ENCODE assay signal across 23 cellular contexts in genomic region chr1:178434899-178435298, GRCh38.
"Had no signal": no experiment of that assay in that cellular context is flagged by ENCODE, and none has a peak within 500 bp of the region (broad histone marks: within the 10 kb centered on the region; RNA-seq: fewer than 3 reads in every experiment).

No MANE protein-coding gene starts in this region.

- H3K36me3 ChIP-seq: ovary, thoracic aorta had no signal

- H3K9me3 ChIP-seq: mucosa of descending colon, ovary, thoracic aorta had no signal

- H3K4me1 Mint-ChIP-seq: activated CD4-positive, alpha-beta T cell treated with anti-CD3 and anti-CD28 coated beads, Interleukin-2, amount 10 ng/mL, durations not matched to agents 24 days and 14 days; activated naive CD8-positive, alpha-beta T cell treated with anti-CD3 and anti-CD28 coated beads, Interleukin-2, amount 10 ng/mL, durations not matched to agents 7 days and 5 days; activated T-helper 17 cell treated with anti-CD3 and anti-CD28 coated beads, Interleukin-2, amount 50 U/mL, for 72 hours; naive B cell; stimulated activated memory B cell treated with anti-CD40 and anti-IgM and Interleukin-4, amounts not matched to agents 10 μg/mL and 1 μg/mL and 100 μg/mL, for 72 hours had no signal

- H3K4me3 ChIP-seq: coronary artery, mucosa of descending colon, ovary, thoracic aorta had no signal

- ATAC-seq: activated CD8-positive, alpha-beta T cell treated with anti-CD3 and anti-CD28 coated beads for 36 hours; activated T-helper 17 cell treated with anti-CD3 and anti-CD28 coated beads, Interleukin-2, amount 50 U/mL, for 72 hours; mucosa of descending colon; sciatic nerve; stimulated activated memory B cell treated with anti-CD40 and anti-IgM and Interleukin-4, amounts not matched to agents 10 μg/mL and 1 μg/mL and 100 μg/mL, for 72 hours had no signal

- H3K27me3 Mint-ChIP-seq: activated CD4-positive, alpha-beta T cell treated with anti-CD3 and anti-CD28 coated beads, Interleukin-2, amount 10 ng/mL, durations not matched to agents 24 days and 14 days; activated naive CD8-positive, alpha-beta T cell treated with anti-CD3 and anti-CD28 coated beads, Interleukin-2, amount 10 ng/mL, durations not matched to agents 7 days and 5 days; activated T-helper 17 cell treated with anti-CD3 and anti-CD28 coated beads, Interleukin-2, amount 50 U/mL, for 72 hours; brain; naive B cell; stimulated activated memory B cell treated with anti-CD40 and anti-IgM and Interleukin-4, amounts not matched to agents 10 μg/mL and 1 μg/mL and 100 μg/mL, for 72 hours had no signal

- H3K27ac ChIP-seq: coronary artery, ovary, thoracic aorta had no signal

- H3K27me3 ChIP-seq: ovary had no signal

- DNase-seq: activated CD4-positive, alpha-beta T cell treated with anti-CD3 and anti-CD28 coated beads, Interleukin-2, amount 10 ng/mL, durations not matched to agents 24 days and 14 days; activated CD8-positive, alpha-beta T cell treated with anti-CD3 and anti-CD28 coated beads for 36 hours; activated naive CD4-positive, alpha-beta T cell treated with Interleukin-2 at 50 U/mL for 16 hours; activated naive CD8-positive, alpha-beta T cell treated with anti-CD3 and anti-CD28 coated beads, Interleukin-2, amount 10 ng/mL, durations not matched to agents 7 days and 5 days; activated T-cell treated with anti-CD3 and anti-CD28 coated beads, Interleukin-2, amount 50 U/mL, for 1 hour; amygdala; central memory CD4-positive, alpha-beta T cell; foreskin melanocyte; glutamatergic neuron; hypothalamus; islet precursor cell; mesenchymal stem cell; mucosa of descending colon; naive B cell; ovary; stimulated activated CD4-positive, alpha-beta T cell treated with anti-CD3 and anti-CD28 coated beads, Interleukin-4, amount 100 ng/mL, for 24 hours; T1000 had no signal

- H3K9me3 Mint-ChIP-seq: activated CD4-positive, alpha-beta T cell treated with anti-CD3 and anti-CD28 coated beads, Interleukin-2, amount 10 ng/mL, durations not matched to agents 24 days and 14 days; activated CD8-positive, alpha-beta T cell treated with anti-CD3 and anti-CD28 coated beads for 36 hours; activated naive CD8-positive, alpha-beta T cell treated with anti-CD3 and anti-CD28 coated beads, Interleukin-2, amount 10 ng/mL, durations not matched to agents 7 days and 5 days; activated T-helper 17 cell treated with anti-CD3 and anti-CD28 coated beads, Interleukin-2, amount 50 U/mL, for 72 hours; brain; naive B cell; stimulated activated memory B cell treated with anti-CD40 and anti-IgM and Interleukin-4, amounts not matched to agents 10 μg/mL and 1 μg/mL and 100 μg/mL, for 72 hours had no signal

- H3K27ac Mint-ChIP-seq: activated CD4-positive, alpha-beta T cell treated with anti-CD3 and anti-CD28 coated beads, Interleukin-2, amount 10 ng/mL, durations not matched to agents 24 days and 14 days; activated CD8-positive, alpha-beta T cell treated with anti-CD3 and anti-CD28 coated beads for 36 hours; activated naive CD8-positive, alpha-beta T cell treated with anti-CD3 and anti-CD28 coated beads, Interleukin-2, amount 10 ng/mL, durations not matched to agents 7 days and 5 days; activated T-helper 17 cell treated with anti-CD3 and anti-CD28 coated beads, Interleukin-2, amount 50 U/mL, for 72 hours; naive B cell; stimulated activated memory B cell treated with anti-CD40 and anti-IgM and Interleukin-4, amounts not matched to agents 10 μg/mL and 1 μg/mL and 100 μg/mL, for 72 hours had no signal

- H3K4me3 Mint-ChIP-seq: activated CD4-positive, alpha-beta T cell treated with anti-CD3 and anti-CD28 coated beads, Interleukin-2, amount 10 ng/mL, durations not matched to agents 24 days and 14 days; activated CD8-positive, alpha-beta T cell treated with anti-CD3 and anti-CD28 coated beads for 36 hours; activated naive CD8-positive, alpha-beta T cell treated with anti-CD3 and anti-CD28 coated beads, Interleukin-2, amount 10 ng/mL, durations not matched to agents 7 days and 5 days; activated T-helper 17 cell treated with anti-CD3 and anti-CD28 coated beads, Interleukin-2, amount 50 U/mL, for 72 hours; brain; naive B cell; stimulated activated memory B cell treated with anti-CD40 and anti-IgM and Interleukin-4, amounts not matched to agents 10 μg/mL and 1 μg/mL and 100 μg/mL, for 72 hours had no signal

- H3K36me3 Mint-ChIP-seq: activated naive CD8-positive, alpha-beta T cell treated with anti-CD3 and anti-CD28 coated beads, Interleukin-2, amount 10 ng/mL, durations not matched to agents 7 days and 5 days; naive B cell; stimulated activated memory B cell treated with anti-CD40 and anti-IgM and Interleukin-4, amounts not matched to agents 10 μg/mL and 1 μg/mL and 100 μg/mL, for 72 hours had no signal
